Comparison of ENCODE assay signal across 18 cellular contexts in the genomic region with DNA sequence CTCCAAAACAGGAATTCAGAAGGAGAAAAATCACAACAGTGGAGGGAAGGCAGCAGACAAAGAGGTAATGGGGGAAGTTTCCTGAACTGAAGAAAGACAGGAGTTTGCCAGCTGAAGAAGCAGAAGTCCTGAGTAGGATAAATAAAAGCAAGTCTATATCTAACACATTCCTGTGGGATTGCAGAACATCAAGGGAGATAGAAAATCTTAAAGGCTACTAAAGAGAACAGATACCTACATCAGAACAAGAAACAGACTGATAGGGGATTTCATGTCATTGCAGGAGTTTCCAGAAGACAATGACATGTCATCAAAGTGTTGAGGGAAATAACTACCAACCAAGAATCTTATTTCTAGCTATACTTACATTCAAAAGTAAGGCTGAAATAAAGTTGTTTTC. TPM values are rescaled to one million over a fixed set of nuclear protein-coding genes. Genes with fewer than 3 reads are reported as not detected.
DNase-seq lines count a peak whose midpoint lies in the region; TF ChIP-seq lines count a peak whose summit lies in the region.
"Had no signal": no experiment of that assay in that cellular context is flagged by ENCODE, and none has a peak within 500 bp of the region (broad histone marks: within the 10 kb centered on the region; RNA-seq: fewer than 3 reads in every experiment).

No MANE protein-coding gene starts in this region.

- H3K4me1 ChIP-seq in Loucy (ENCODE audit: insufficient read depth, low read length, poor library complexity, severe bottlenecking), result no peaks in the 10 kb centered on the region
- H3K4me1 ChIP-seq in osteoblast (ENCODE audit: insufficient read depth, low read length), result no peaks in the 10 kb centered on the region

- DNase-seq in GM10248 (ENCODE audit: extremely low spot score) (peak; percentile 44), endothelial cell (ENCODE audit: low spot score) (no peak), osteoblast (ENCODE audit: insufficient read length, low spot score, missing footprints) (peak; percentile 79), WERI-Rb-1 (no peak), NCI-H446 (lab: John Stamatoyannopoulos, UW) (no peak)
- no peak for DNase-seq in activated CD4-positive, alpha-beta T cell treated with anti-CD3 and anti-CD28 coated beads for 4 hours
- DNase-seq: CD4-positive, CD25-positive, alpha-beta regulatory T cell; COR-L47; DMS 273 treated with DMSO at 0.1 percent for 48 hours; NCI-H1092 treated with DMSO at 0.1 percent for 48 hours; NCI-H2081; NCI-H510A; NCI-H748 treated with DMSO at 0.1 percent for 48 hours; OCI-M1; Right ventricle myocardium superior had no signal

- H3K36me3 ChIP-seq in Loucy (ENCODE audit: insufficient read depth, low read length) (no peaks in the 10 kb centered on the region), osteoblast (ENCODE audit: insufficient read depth, low read length) (no peaks in the 10 kb centered on the region), WERI-Rb-1 (no peaks in the 10 kb centered on the region)

- H3K9me3 ChIP-seq in Loucy (ENCODE audit: insufficient read depth, low read depth, low read length), result no peaks in the 10 kb centered on the region
- H3K9me3 ChIP-seq in osteoblast (ENCODE audit: low read depth, low read length), result no peaks in the 10 kb centered on the region
- H3K9me3 ChIP-seq in WERI-Rb-1 (ENCODE audit: severe bottlenecking), result no peaks in the 10 kb centered on the region

- H3K9me3 Mint-ChIP-seq in endothelial cell (ENCODE audit: unreplicated experiment), result no peaks in the 10 kb centered on the region

- no peaks in the 10 kb centered on the region for H3K9me2 ChIP-seq in Loucy (replicated peaks; ENCODE audit: low read depth, low read length)

- H3K4me2 ChIP-seq in Loucy (ENCODE audit: low read depth, low read length, poor library complexity, severe bottlenecking) (no peak overlapping the region), osteoblast (ENCODE audit: insufficient read depth, low read length) (no peak overlapping the region)
- H3K4me2 ChIP-seq: GM23338 had no signal

- POLR2A ChIA-PET in GM10248 (lab: Yijun Ruan, JAX), result no interaction called here

- H3K4me1 Mint-ChIP-seq in endothelial cell (ENCODE audit: unreplicated experiment), result peaks cover 4% of the 10 kb centered on the region
- H3K4me1 Mint-ChIP-seq: GM23338 had no signal

- peaks cover 1% of the 10 kb centered on the region for H3K27me3 Mint-ChIP-seq in endothelial cell (ENCODE audit: unreplicated experiment)

- no peak overlapping the region for H3K9ac ChIP-seq in Loucy (ENCODE audit: low read depth, low read length, poor library complexity, severe bottlenecking)

- TF ChIP-seq CTCF in GM10248 (IDR thresholded peaks at IDR 0.05; ENCODE audit: control extremely low read depth, extremely low read depth, low read depth, missing control alignments) (no peak), Loucy (conservative IDR thresholded peaks at IDR 0.05; ENCODE audit: low read length) (no peak), endothelial cell (IDR thresholded peaks at IDR 0.05; ENCODE audit: unreplicated experiment) (no peak), osteoblast (IDR thresholded peaks at IDR 0.05; ENCODE audit: extremely low read depth, low read depth, low read length) (no peak), WERI-Rb-1 (IDR thresholded peaks at IDR 0.05; ENCODE audit: low read depth, low read length) (no peak)

- no peak overlapping the region for H3K27ac ChIP-seq in osteoblast (ENCODE audit: low read depth, low read length)
- H3K27ac ChIP-seq in WERI-Rb-1, result no peak overlapping the region

- H3K4me3 Mint-ChIP-seq in endothelial cell (ENCODE audit: unreplicated experiment), result no peak overlapping the region
- H3K4me3 Mint-ChIP-seq: CD4-positive, CD25-positive, alpha-beta regulatory T cell; GM23338 had no signal

- H4K20me1 ChIP-seq in Loucy (ENCODE audit: insufficient read depth, low read length, poor library complexity, severe bottlenecking) (no peaks in the 10 kb centered on the region), osteoblast (ENCODE audit: insufficient read depth, low read length) (no peaks in the 10 kb centered on the region)

- no peak overlapping the region for H3K4me3 ChIP-seq in Loucy (ENCODE audit: low read length, poor library complexity, severe bottlenecking)
- no peak overlapping the region for H3K4me3 ChIP-seq in osteoblast (ENCODE audit: insufficient read depth, low read length)
- H3K4me3 ChIP-seq in WERI-Rb-1 (ENCODE audit: low read depth, low read length), result no peak overlapping the region
- H3K4me3 ChIP-seq: GM23338 had no signal

- H2AFZ ChIP-seq in Loucy (ENCODE audit: low read length) (0 out of 2 replicates have a peak overlapping the region, but pooled peaks have one; percentile 3), osteoblast (ENCODE audit: low read length) (no peak overlapping the region)
- H2AFZ ChIP-seq: GM23338 had no signal

- H3K79me2 ChIP-seq in Loucy (ENCODE audit: insufficient read depth, low read length) (no peaks in the 10 kb centered on the region), osteoblast (ENCODE audit: insufficient read depth, low read length) (no peaks in the 10 kb centered on the region)

- H3K27me3 ChIP-seq in Loucy (ENCODE audit: insufficient read depth, low read length, poor library complexity, severe bottlenecking) (no peaks in the 10 kb centered on the region), osteoblast (ENCODE audit: insufficient read depth, low read length) (no peaks in the 10 kb centered on the region), WERI-Rb-1 (ENCODE audit: insufficient read depth, low read depth, severe bottlenecking) (no peaks in the 10 kb centered on the region)

- H3F3A ChIP-seq in Loucy (ENCODE audit: low read depth), result no peaks in the 10 kb centered on the region

- no peaks in the 10 kb centered on the region for H3K36me3 Mint-ChIP-seq in endothelial cell (ENCODE audit: low read depth, unreplicated experiment)
- H3K36me3 Mint-ChIP-seq: CD4-positive, CD25-positive, alpha-beta regulatory T cell had no signal

- CTCF ChIA-PET in GM10248 (lab: Yijun Ruan, JAX), result interaction anchor here (0.7 to 2.2 kb wide), 7 partner anchors 10 to 108 kb away, joined by 3 to 6 read pairs (median 4); no protein-coding TSS in a partner anchor

- H3K27ac Mint-ChIP-seq in endothelial cell (ENCODE audit: unreplicated experiment), result peak overlapping the region; percentile 0
- H3K27ac Mint-ChIP-seq: CD4-positive, CD25-positive, alpha-beta regulatory T cell; GM23338 had no signal

RNA-seq across cellular contexts. Expression of a gene that starts 21.3 kb away (rescaled TPM):
- total RNA-seq in endothelial cell (ENCODE audit: unreplicated experiment) (not detected), osteoblast (not detected in 2 replicates)
- total RNA-seq: CD4-positive, CD25-positive, alpha-beta regulatory T cell; GM23338; LHCN-M2; Right ventricle myocardium superior had no signal

RNA-seq across cellular contexts. Expression of a gene that starts 45.2 kb away (rescaled TPM):
- total RNA-seq in endothelial cell (ENCODE audit: unreplicated experiment) (79.9 TPM), osteoblast (28.6 and 39.8 TPM in 2 replicates)

Comparison
In these comparisons a context has a peak if more than half of its experiments do, and no peak if none do; other contexts are left out.
1. DNase-seq: peak in GM10248 (single experiment) and osteoblast (single experiment); none in endothelial cell (single experiment), WERI-Rb-1 (single experiment), NCI-H446 (0 of 2) and activated CD4-positive, alpha-beta T cell treated with anti-CD3 and anti-CD28 coated beads for 4 hours (0 of 2).